In genomic region chr17:17621254-17621653, GRCh38 we compare ENCODE assay signal across 1 cellular context.
TF ChIP-seq lines count a peak whose summit lies in the region.

No MANE protein-coding gene starts in this region.

TF ChIP-seq in K562, 482 proteins besides CTCF, POLR2A, EP300 and RAD21 (continued from another document):
- TF ChIP-seq ZNF512 (tag; IDR thresholded peaks at IDR 0.05), result peak; percentile 21; the same call in 1 of the 2 replicates
